Comparison of ENCODE assay signal across 7 cellular contexts in the genomic region with DNA sequence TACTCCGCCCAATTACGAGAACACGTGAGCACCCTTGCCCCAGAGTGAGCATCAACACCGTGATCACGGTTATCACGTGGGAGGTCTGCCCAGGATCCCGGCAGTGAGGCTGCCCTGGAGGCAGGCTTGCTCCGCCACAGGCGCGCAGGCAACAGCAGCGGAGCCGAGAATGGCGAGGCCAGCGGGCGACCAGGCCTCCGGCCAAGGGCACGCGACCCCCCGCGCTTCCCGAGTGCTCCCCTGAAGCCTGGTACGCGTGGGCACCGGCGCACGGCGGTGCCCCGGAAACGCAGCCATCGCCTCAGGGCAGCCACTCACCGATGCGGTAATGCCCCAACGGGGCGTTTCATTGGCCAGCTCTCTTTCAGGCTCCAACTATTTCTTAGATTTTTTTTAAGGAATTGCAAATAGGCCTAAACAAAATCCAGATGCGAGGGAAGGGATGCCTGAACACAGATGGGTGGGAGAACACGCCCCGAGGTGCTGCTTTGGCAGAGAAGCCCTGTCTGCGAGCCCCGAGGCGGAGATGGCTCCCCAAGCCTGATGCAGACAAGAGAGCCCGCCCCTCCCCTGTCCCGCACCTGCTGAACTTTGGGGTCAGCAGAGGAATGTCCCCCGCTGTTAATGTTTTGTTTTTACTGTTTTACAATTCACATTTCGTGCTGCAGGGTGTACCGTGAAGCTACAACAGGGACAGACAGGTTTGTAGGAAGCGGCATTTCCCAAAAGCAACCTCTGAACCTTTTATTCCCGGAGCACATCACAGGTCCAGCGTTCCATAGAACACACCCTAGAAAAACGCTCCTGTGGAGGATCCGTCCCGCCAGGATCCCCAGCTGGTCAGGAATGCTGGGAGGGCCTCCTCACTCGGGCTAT.
DNase-seq lines count a peak whose midpoint lies in the region; ATAC-seq and TF ChIP-seq lines count a peak whose summit lies in the region.

No MANE protein-coding gene starts in this region.

- no TSS peak for BruUV-seq in PC-3 (replicated peaks; lab: Mats Ljungman, UMichigan)

- ATAC-seq in activated T-helper 17 cell treated with anti-CD3 and anti-CD28 coated beads, Interleukin-2, amount 50 U/mL, for 72 hours (replicated peaks), result no peak
- ATAC-seq in heart right ventricle (peak; percentile 22 to 81 (median 64)), PC-3 (no peak), HG03025 (IDR thresholded peaks at IDR 0.05; ENCODE audit: low FRiP score, unreplicated experiment) (no peak), HG02610 (IDR thresholded peaks at IDR 0.05; ENCODE audit: unreplicated experiment) (no peak)

- peak; percentile 60 for DNase-seq in HFF-Myc (ENCODE audit: extremely low read depth, low read depth)
- no peak for DNase-seq in heart right ventricle
- no peak for DNase-seq in osteocyte (ENCODE audit: extremely low spot score, unreplicated experiment)
- DNase-seq in PC-3, result no peak

- intact Hi-C loops in heart right ventricle (cut with DNase I), result no loop called here
- intact Hi-C loops in PC-3 (cut with micrococcal nuclease), result no loop called here

- no peak overlapping the region for H3K27ac Mint-ChIP-seq in activated T-helper 17 cell treated with anti-CD3 and anti-CD28 coated beads, Interleukin-2, amount 50 U/mL, for 72 hours
- H3K27ac Mint-ChIP-seq in osteocyte (ENCODE audit: unreplicated experiment), result peak overlapping the region; percentile 36

- H3K4me3 Mint-ChIP-seq in activated T-helper 17 cell treated with anti-CD3 and anti-CD28 coated beads, Interleukin-2, amount 50 U/mL, for 72 hours, result peak overlapping the region; percentile 38
- peak overlapping the region; percentile 67 for H3K4me3 Mint-ChIP-seq in osteocyte (ENCODE audit: unreplicated experiment)

- H3K27me3 Mint-ChIP-seq in activated T-helper 17 cell treated with anti-CD3 and anti-CD28 coated beads, Interleukin-2, amount 50 U/mL, for 72 hours, result no peaks in the 10 kb centered on the region
- no peaks in the 10 kb centered on the region for H3K27me3 Mint-ChIP-seq in osteocyte (ENCODE audit: unreplicated experiment)

- POLR2A ChIA-PET in PC-3 (lab: Charles Lee; ENCODE audit: unreplicated experiment), result no interaction called here

- H3K9me3 ChIP-seq in heart right ventricle (no peaks in the 10 kb centered on the region), PC-3 (ENCODE audit: low read length) (no peaks in the 10 kb centered on the region)

- H3K4me2 ChIP-seq in PC-3 (ENCODE audit: low read length), result no peak overlapping the region

- H3K4me3 ChIP-seq in HFF-Myc (replicated peaks; ENCODE audit: low read depth, low read length) (peak overlapping the region; percentile 35), heart right ventricle (peak overlapping the region; percentile 15 to 61 (median 46)), PC-3 (ENCODE audit: low read length) (no peak overlapping the region)

- CTCF ChIA-PET in PC-3 (lab: Charles Lee), result no interaction called here

- WGBS in heart right ventricle, 2 donors, result 16 to 22% methylated on average over 52 of the region's 52 CpGs

- H3K27me3 ChIP-seq in heart right ventricle (no peaks in the 10 kb centered on the region), PC-3 (ENCODE audit: low read length) (no peaks in the 10 kb centered on the region)

- H3K79me2 ChIP-seq in PC-3 (ENCODE audit: low read length), result no peaks in the 10 kb centered on the region

- H3K27ac ChIP-seq in heart right ventricle, result peak overlapping the region in 1 of 10 donors; percentile 53
- H3K27ac ChIP-seq in PC-3 (ENCODE audit: low read length), result no peak overlapping the region

- TF ChIP-seq CTCF in HFF-Myc (IDR thresholded peaks at IDR 0.05; ENCODE audit: low read depth, low read length, missing control alignments), result no peak
- TF ChIP-seq CTCF in heart right ventricle (IDR thresholded peaks at IDR 0.05), result no peak
- TF ChIP-seq CTCF in osteocyte (IDR thresholded peaks at IDR 0.05), result no peak
- TF ChIP-seq CTCF in PC-3 (conservative IDR thresholded peaks at IDR 0.05; ENCODE audit: low read depth, low read length), result no peak

- H3K9me3 Mint-ChIP-seq in activated T-helper 17 cell treated with anti-CD3 and anti-CD28 coated beads, Interleukin-2, amount 50 U/mL, for 72 hours, result no peaks in the 10 kb centered on the region
- no peaks in the 10 kb centered on the region for H3K9me3 Mint-ChIP-seq in osteocyte (ENCODE audit: unreplicated experiment)

- H4K20me1 ChIP-seq in PC-3 (ENCODE audit: low read length), result no peaks in the 10 kb centered on the region

- no peak overlapping the region for H3K9ac ChIP-seq in PC-3 (ENCODE audit: low read length)

- no peaks in the 10 kb centered on the region for H3K9me2 ChIP-seq in PC-3 (replicated peaks; ENCODE audit: low read length)

- H3K4me1 ChIP-seq in heart right ventricle (peaks cover 0 to 12% (median 0%) of the 10 kb centered on the region in 9 donors), PC-3 (ENCODE audit: insufficient read depth, low read length) (no peaks in the 10 kb centered on the region)

- H3K36me3 ChIP-seq in heart right ventricle (no peaks in the 10 kb centered on the region), PC-3 (ENCODE audit: low read depth, low read length) (no peaks in the 10 kb centered on the region)

- H2AFZ ChIP-seq in PC-3 (ENCODE audit: low read length), result no peak overlapping the region

- H3K36me3 Mint-ChIP-seq in activated T-helper 17 cell treated with anti-CD3 and anti-CD28 coated beads, Interleukin-2, amount 50 U/mL, for 72 hours (ENCODE audit: low read depth), result no peaks in the 10 kb centered on the region
- peaks cover 5% of the 10 kb centered on the region for H3K36me3 Mint-ChIP-seq in osteocyte (ENCODE audit: unreplicated experiment)

- no peaks in the 10 kb centered on the region for H3F3A ChIP-seq in PC-3 (ENCODE audit: low read length, unreplicated experiment)

- peaks cover 21% of the 10 kb centered on the region for H3K4me1 Mint-ChIP-seq in activated T-helper 17 cell treated with anti-CD3 and anti-CD28 coated beads, Interleukin-2, amount 50 U/mL, for 72 hours
- peaks cover 32% of the 10 kb centered on the region for H3K4me1 Mint-ChIP-seq in osteocyte (ENCODE audit: unreplicated experiment)

Comparison
In these comparisons a context has a peak if more than half of its experiments do, and no peak if none do; other contexts are left out.
1. ATAC-seq: peak in heart right ventricle (8 of 8); none in activated T-helper 17 cell treated with anti-CD3 and anti-CD28 coated beads, Interleukin-2, amount 50 U/mL, for 72 hours (single experiment), PC-3 (single experiment), HG03025 (single experiment) and HG02610 (single experiment).